Comparison of ENCODE assay signal across 10 cellular contexts in the genomic region with DNA sequence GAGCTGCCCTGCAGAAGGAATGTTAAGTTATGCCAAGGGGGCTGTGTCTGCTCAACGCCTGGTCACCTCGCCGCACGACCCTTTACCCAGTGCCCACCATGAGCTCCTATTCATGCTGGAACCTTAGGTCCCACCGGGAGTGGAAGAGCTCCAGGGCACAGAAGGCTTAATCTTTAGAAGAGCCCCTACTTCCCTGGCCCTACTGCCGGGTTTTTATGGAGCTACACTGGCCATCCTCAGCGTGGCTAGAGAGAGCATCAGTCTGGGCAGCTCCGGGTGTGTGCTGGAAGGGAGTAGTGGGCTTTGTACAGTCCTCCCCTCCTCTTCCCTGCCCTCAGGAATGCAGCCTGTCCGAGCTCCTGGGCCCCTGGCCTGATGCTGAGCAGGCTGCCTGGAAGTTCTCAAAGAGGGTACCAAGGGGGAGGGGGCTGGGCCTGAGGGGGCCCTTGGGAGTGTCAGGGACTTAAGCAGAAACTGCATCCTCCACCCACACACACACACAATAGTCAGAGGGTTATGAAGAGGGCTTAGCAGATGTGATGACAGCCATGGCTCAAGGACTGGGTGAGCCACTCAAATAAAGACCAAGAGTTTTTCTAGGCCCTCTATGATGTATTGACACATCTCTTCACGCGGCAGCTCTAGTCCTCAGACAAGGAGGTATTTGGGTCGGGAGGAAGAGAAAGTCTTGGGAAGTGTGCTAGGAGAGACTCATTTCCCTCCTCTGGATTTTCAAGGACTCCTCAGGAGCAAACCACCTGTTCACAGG. TPM values are rescaled to one million over a fixed set of nuclear protein-coding genes. Genes with fewer than 3 reads are reported as not detected.
A peak's percentile ranks its signal among the peaks of the same experiment; 100 is the strongest.
DNase-seq lines count a peak whose midpoint lies in the region; ATAC-seq, FAIRE-seq and TF ChIP-seq lines count a peak whose summit lies in the region.
"Had no signal": no experiment of that assay in that cellular context is flagged by ENCODE, and none has a peak within 500 bp of the region (broad histone marks: within the 10 kb centered on the region; RNA-seq: fewer than 3 reads in every experiment).

No MANE protein-coding gene starts in this region.

- H3K9ac ChIP-seq in neural progenitor cell = no peak overlapping the region

- no peak for DNase-seq in AG10803 (ENCODE audit: low read depth)
- DNase-seq in effector memory CD8-positive, alpha-beta T cell = no peak
- peak; percentile 72 for DNase-seq in neural progenitor cell (ENCODE audit: low spot score)
- no peak for DNase-seq in urothelium cell line (ENCODE audit: low spot score)
- DNase-seq: effector CD4-positive, alpha-beta T cell had no signal

- H3K36me3 Mint-ChIP-seq in effector memory CD8-positive, alpha-beta T cell (ENCODE audit: insufficient read depth) = no peaks in the 10 kb centered on the region
- no peaks in the 10 kb centered on the region for H3K36me3 Mint-ChIP-seq in neural progenitor cell

- ATAC-seq in effector memory CD8-positive, alpha-beta T cell (replicated peaks) = no peak
- ATAC-seq in HG03469 (IDR thresholded peaks at IDR 0.05; ENCODE audit: unreplicated experiment) (no peak), GM19023 (IDR thresholded peaks at IDR 0.05; ENCODE audit: unreplicated experiment) (no peak), HG02981 (IDR thresholded peaks at IDR 0.05; ENCODE audit: unreplicated experiment) (no peak)

- peaks cover 0 to 10% of the 10 kb centered on the region in 2 donors for H3K4me1 Mint-ChIP-seq in effector memory CD8-positive, alpha-beta T cell (ENCODE audit: low read depth in 2 of 2)
- H3K4me1 Mint-ChIP-seq in neural progenitor cell = peaks cover 67% of the 10 kb centered on the region

- H3K27ac ChIP-seq in HEK293 (ENCODE audit: extremely low read depth, low read depth, low read length) (no peak overlapping the region), neural progenitor cell (no peak overlapping the region)

- peak overlapping the region; percentile 27 to 44 for H3K4me3 Mint-ChIP-seq in effector memory CD8-positive, alpha-beta T cell
- H3K4me3 Mint-ChIP-seq in neural progenitor cell = peak overlapping the region; percentile 84

- peaks cover 59% of the 10 kb centered on the region for H3F3A ChIP-seq in neural progenitor cell (ENCODE audit: low read depth)

- H3K4me2 ChIP-seq in neural progenitor cell = peak overlapping the region; percentile 88

- no peaks in the 10 kb centered on the region for H3K4me1 ChIP-seq in HEK293 (ENCODE audit: control insufficient read depth, insufficient read depth, low read length)
- H3K4me1 ChIP-seq in neural progenitor cell = peaks cover 50% of the 10 kb centered on the region

- peak overlapping the region; percentile 8 for H2AFZ ChIP-seq in neural progenitor cell (replicated peaks)

- H3K27me3 Mint-ChIP-seq in effector memory CD8-positive, alpha-beta T cell = peaks cover 73 to 95% of the 10 kb centered on the region in 2 donors
- H3K27me3 Mint-ChIP-seq in neural progenitor cell (ENCODE audit: insufficient read depth, low read depth) = peaks cover 51% of the 10 kb centered on the region

- POLR2A ChIA-PET in HEK293 (lab: Yijun Ruan, JAX) = no interaction called here

- H3K36me3 ChIP-seq in HEK293 (ENCODE audit: control insufficient read depth in 2 of 2, insufficient read depth in 1 of 2, low read length in 2 of 2) = no peaks in the 10 kb centered on the region
- no peaks in the 10 kb centered on the region for H3K36me3 ChIP-seq in neural progenitor cell

- no peak overlapping the region for H3K27ac Mint-ChIP-seq in effector memory CD8-positive, alpha-beta T cell
- H3K27ac Mint-ChIP-seq in neural progenitor cell = peak overlapping the region; percentile 82

- CTCF ChIA-PET in HEK293 (lab: Yijun Ruan, JAX) = interaction anchor here (0.7 to 1.2 kb wide), 2 partner anchors 41 to 57 kb away, joined by 3 read pairs; no protein-coding TSS in a partner anchor

- peaks cover 50% of the 10 kb centered on the region for H3K27me3 ChIP-seq in neural progenitor cell

- no peaks in the 10 kb centered on the region for H3K9me3 Mint-ChIP-seq in effector memory CD8-positive, alpha-beta T cell
- no peaks in the 10 kb centered on the region for H3K9me3 Mint-ChIP-seq in neural progenitor cell

- peaks cover 36% of the 10 kb centered on the region for H4K20me1 ChIP-seq in neural progenitor cell (ENCODE audit: low read depth)

- H3K9me3 ChIP-seq in HEK293 (ENCODE audit: control insufficient read depth, insufficient read depth, low read depth, low read length) = no peaks in the 10 kb centered on the region
- H3K9me3 ChIP-seq in neural progenitor cell (ENCODE audit: low read depth) = no peaks in the 10 kb centered on the region

- TF ChIP-seq CTCF in AG10803 (conservative IDR thresholded peaks at IDR 0.05; ENCODE audit: low read length) (no peak), HEK293 (tag by site-specific recombination; IDR thresholded peaks at IDR 0.05) (no peak), neural progenitor cell (IDR thresholded peaks at IDR 0.05) (no peak)

- peak overlapping the region; percentile 41; the same call in 1 of the 2 replicates for H3K4me3 ChIP-seq in AG10803 (ENCODE audit: low read length)
- no peak overlapping the region for H3K4me3 ChIP-seq in HEK293 (ENCODE audit: low read depth, low read length)
- peak overlapping the region; percentile 53 for H3K4me3 ChIP-seq in neural progenitor cell

- H3K79me2 ChIP-seq in neural progenitor cell (ENCODE audit: low read depth) = no peaks in the 10 kb centered on the region

- FAIRE-seq in urothelium cell line (lab: Jason Lieb, UNC) = no peak

TF ChIP-seq in HEK293, 187 proteins besides CTCF, POLR2A, EP300 and RAD21:
- TF ChIP-seq MYNN (tag by site-specific recombination; IDR thresholded peaks at IDR 0.05; ENCODE audit: borderline replicate concordance) (no peak), EGR2 (tag by site-specific recombination; IDR thresholded peaks at IDR 0.05; ENCODE audit: low read depth) (peak; percentile 38; the same call in 1 of the 2 replicates), ZNF626 (tag by site-specific recombination; IDR thresholded peaks at IDR 0.05) (no peak), ZFHX2 (tag by site-specific recombination; conservative IDR thresholded peaks at IDR 0.05) (peak; percentile 48), MEIS1 (CRISPR knock-in tag; IDR thresholded peaks at IDR 0.05; ENCODE audit: borderline replicate concordance) (no peak)

RNA-seq across cellular contexts. Expression of gene FIGNL2, which starts 16.4 kb away (rescaled TPM):
- 9.3 and 25.1 TPM in 2 replicates for total RNA-seq in neural progenitor cell (ENCODE audit: low replicate concordance)
- total RNA-seq: RPMI7951 had no signal

RNA-seq across cellular contexts. Expression of gene ANKRD33, which starts 23.0 kb away (rescaled TPM):
- total RNA-seq in neural progenitor cell (ENCODE audit: low replicate concordance) = 0.39 and 0.46 TPM in 2 replicates
- total RNA-seq: RPMI7951 had no signal

RNA-seq across cellular contexts. Expression of gene ACVRL1, which starts 42.4 kb away (rescaled TPM):
- total RNA-seq in neural progenitor cell (ENCODE audit: low replicate concordance) = 0.22 and 2.0 TPM in 2 replicates
- total RNA-seq: RPMI7951 had no signal
